In the genomic region with DNA sequence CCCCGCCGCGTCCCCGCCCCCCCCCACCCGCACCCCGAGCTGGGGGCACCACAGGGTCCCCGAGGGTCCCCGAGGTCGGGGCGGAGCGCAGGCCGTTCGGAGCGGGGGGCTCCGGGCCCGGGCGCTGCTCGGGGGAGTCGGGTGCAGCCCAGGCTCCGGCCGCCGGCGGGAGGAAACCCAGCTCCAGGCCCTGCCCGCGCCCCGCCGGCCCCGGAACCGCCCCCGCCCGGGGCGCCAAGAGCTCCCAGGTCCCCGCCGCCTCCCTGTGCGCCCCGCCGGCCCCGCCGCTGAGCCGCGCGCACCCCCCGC, we compare ENCODE assay signal across 7 cellular contexts. TPM values are rescaled to one million over a fixed set of nuclear protein-coding genes. Genes with fewer than 3 reads are reported as not detected.
DNase-seq lines count a peak whose midpoint lies in the region; ATAC-seq and TF ChIP-seq lines count a peak whose summit lies in the region.

No MANE protein-coding gene starts in this region.

- peak overlapping the region; percentile 67 to 83 (median 76) for H3K27ac ChIP-seq in esophagus muscularis mucosa (replicated peaks in 1 of 4)
- no peak overlapping the region for H3K27ac ChIP-seq in smooth muscle cell (ENCODE audit: low read depth)

- peaks cover 11 to 25% (median 24%) of the 10 kb centered on the region in 4 donors for H3K4me1 ChIP-seq in esophagus muscularis mucosa
- H3K4me1 ChIP-seq in smooth muscle cell (ENCODE audit: low read depth) = peaks cover 13% of the 10 kb centered on the region

- H3K9me3 ChIP-seq in esophagus muscularis mucosa (no peaks in the 10 kb centered on the region), smooth muscle cell (replicated peaks; ENCODE audit: low read depth) (no peaks in the 10 kb centered on the region)

- no peak overlapping the region for H2AFZ ChIP-seq in smooth muscle cell (ENCODE audit: low read depth)

- H4K20me1 ChIP-seq in smooth muscle cell (ENCODE audit: low read depth) = no peaks in the 10 kb centered on the region

- WGBS in esophagus muscularis mucosa = no CpG with 5 or more reads among the region's 43 CpGs
- no CpG with 5 or more reads among the region's 43 CpGs for WGBS in smooth muscle cell (ENCODE audit: low lambda C conversion rate)

- H3F3A ChIP-seq in smooth muscle cell (ENCODE audit: low read depth) = peaks cover 5% of the 10 kb centered on the region

- DNase-seq in LNCaP clone FGC (ENCODE audit: low read depth) = no peak
- no peak for DNase-seq in esophagus muscularis mucosa (ENCODE audit: extremely low spot score)
- no peak for DNase-seq in smooth muscle cell (lab: John Stamatoyannopoulos, UW; ENCODE audit: unreplicated experiment)
- DNase-seq in activated CD8-positive, alpha-beta memory T cell treated with anti-CD3 and anti-CD28 coated beads for 24 hours = no peak

- intact Hi-C loops in esophagus muscularis mucosa (cut with DNase I) = loop anchor here (5.0 kb wide), 1 partner anchor 238 kb away; no protein-coding TSS in a partner anchor

- no peak for TF ChIP-seq POLR2A in esophagus muscularis mucosa (IDR thresholded peaks at IDR 0.05; ENCODE audit: low read depth)

- no peak overlapping the region for H3K9ac ChIP-seq in smooth muscle cell (ENCODE audit: low read depth)

- TF ChIP-seq CTCF in LNCaP clone FGC (IDR thresholded peaks at IDR 0.05; ENCODE audit: control insufficient read depth, extremely low read depth, insufficient read depth) = no peak
- no peak for TF ChIP-seq CTCF in esophagus muscularis mucosa (IDR thresholded peaks at IDR 0.05)
- TF ChIP-seq CTCF in smooth muscle cell (IDR thresholded peaks at IDR 0.05; ENCODE audit: borderline replicate concordance, insufficient read depth, poor library complexity, severe bottlenecking) = no peak

- ATAC-seq in GM19043 (IDR thresholded peaks at IDR 0.05; ENCODE audit: low read depth, unreplicated experiment) (peak; percentile 18), GM19467 (IDR thresholded peaks at IDR 0.05; ENCODE audit: unreplicated experiment) (no peak), HG02938 (IDR thresholded peaks at IDR 0.05; ENCODE audit: unreplicated experiment) (no peak)

- H3K36me3 ChIP-seq in esophagus muscularis mucosa (no peaks in the 10 kb centered on the region), smooth muscle cell (ENCODE audit: low read depth) (no peaks in the 10 kb centered on the region)

- H3K4me2 ChIP-seq in smooth muscle cell = peak overlapping the region; percentile 88

- H3K4me3 ChIP-seq in LNCaP clone FGC (ENCODE audit: low read depth, low read length) = peak overlapping the region; percentile 45
- peak overlapping the region; percentile 61 to 91 (median 69) for H3K4me3 ChIP-seq in esophagus muscularis mucosa
- H3K4me3 ChIP-seq in smooth muscle cell = peak overlapping the region; percentile 49

- H3K27me3 ChIP-seq in esophagus muscularis mucosa = peaks cover 0 to 58% (median 7%) of the 10 kb centered on the region in 4 donors
- peaks cover 14% of the 10 kb centered on the region for H3K27me3 ChIP-seq in smooth muscle cell (ENCODE audit: low read depth)

- no peak for TF ChIP-seq EP300 in esophagus muscularis mucosa (IDR thresholded peaks at IDR 0.05)

- H3K79me2 ChIP-seq in smooth muscle cell (ENCODE audit: low read depth) = no peaks in the 10 kb centered on the region

RNA-seq across cellular contexts. Expression of gene RPH3AL, which starts 33.2 kb away (rescaled TPM):
- total RNA-seq in esophagus muscularis mucosa (10 to 100 TPM in 3 of 4 donors, 1 to 10 TPM in 1; 8.7 to 21.0 (median 14.8) TPM), smooth muscle cell (0.67 and 1.8 TPM in 2 replicates)
- polyA plus RNA-seq in smooth muscle cell = 1.3 and 3.3 TPM in 2 replicates

RNA-seq across cellular contexts. Expression of gene RFLNB, which starts 59.9 kb away (rescaled TPM):
- total RNA-seq in esophagus muscularis mucosa (10 to 100 TPM; 18.3 to 35.3 (median 28.8) TPM), smooth muscle cell (28.1 and 37.7 TPM in 2 replicates)
- polyA plus RNA-seq in smooth muscle cell = 33.4 and 36.6 TPM in 2 replicates
